In the genomic region with DNA sequence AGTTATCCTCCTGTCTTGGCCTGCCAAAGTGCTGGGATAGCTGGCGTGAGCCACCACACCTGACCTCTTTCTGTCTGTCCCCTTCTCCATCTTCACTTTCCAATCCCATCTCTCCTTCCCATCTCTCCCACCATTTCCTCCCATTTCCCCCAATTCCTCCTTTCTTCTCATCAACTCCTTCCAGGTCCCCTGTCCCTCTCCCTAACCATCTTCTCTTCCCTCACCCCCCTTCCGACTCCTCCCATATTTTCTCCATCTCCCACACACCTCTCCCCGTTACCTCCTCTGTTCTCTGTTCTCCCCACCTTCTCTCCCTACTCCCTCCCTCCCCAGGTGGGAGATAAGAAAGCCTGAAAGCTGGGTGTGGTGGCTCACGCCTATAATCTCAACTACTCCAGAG, we compare ENCODE assay signal across 19 cellular contexts. TPM values are rescaled to one million over a fixed set of nuclear protein-coding genes. Genes with fewer than 3 reads are reported as not detected.
DNase-seq lines count a peak whose midpoint lies in the region; ATAC-seq and TF ChIP-seq lines count a peak whose summit lies in the region.
"Had no signal": no experiment of that assay in that cellular context is flagged by ENCODE, and none has a peak within 500 bp of the region (broad histone marks: within the 10 kb centered on the region; RNA-seq: fewer than 3 reads in every experiment).

No MANE protein-coding gene starts in this region.

- H3K4me3 ChIP-seq in Caco-2 (ENCODE audit: low read depth, low read length) (no peak overlapping the region), H7 (ENCODE audit: insufficient read depth, low read depth, low read length) (no peak overlapping the region)
- H3K4me3 ChIP-seq: GM12878 had no signal

- peak overlapping the region; percentile 28 for H3K4me3 Mint-ChIP-seq in T-helper 1 cell treated with Interleukin-12 subunit alpha and Interleukin-12 subunit beta and Interleukin-4 antibody, amounts not matched to agents 30 μg/mL and 1 μg/mL, for 36 hours
- peak overlapping the region; percentile 56 for H3K4me3 Mint-ChIP-seq in Caco-2 (ENCODE audit: unreplicated experiment)
- no peak overlapping the region for H3K4me3 Mint-ChIP-seq in activated naive CD8-positive, alpha-beta T cell treated with anti-CD3 and anti-CD28 coated beads, Interleukin-2, amount 10 ng/mL, durations not matched to agents 7 days and 5 days
- peak overlapping the region; percentile 63 for H3K4me3 Mint-ChIP-seq in memory B cell
- H3K4me3 Mint-ChIP-seq: HFFc6 had no signal

- peaks cover 2% of the 10 kb centered on the region for H3K4me1 Mint-ChIP-seq in T-helper 1 cell treated with Interleukin-12 subunit alpha and Interleukin-12 subunit beta and Interleukin-4 antibody, amounts not matched to agents 30 μg/mL and 1 μg/mL, for 36 hours (ENCODE audit: low read depth)
- H3K4me1 Mint-ChIP-seq in Caco-2 (ENCODE audit: low read depth, unreplicated experiment) (no peaks in the 10 kb centered on the region), memory B cell (peaks cover 12% of the 10 kb centered on the region)
- peaks cover 8% of the 10 kb centered on the region for H3K4me1 Mint-ChIP-seq in activated naive CD8-positive, alpha-beta T cell treated with anti-CD3 and anti-CD28 coated beads, Interleukin-2, amount 10 ng/mL, durations not matched to agents 7 days and 5 days

- H3K9me3 ChIP-seq in Caco-2: no peaks in the 10 kb centered on the region

- BruUV-seq in Caco-2 (replicated peaks; lab: Mats Ljungman, UMichigan): no TSS peak

- H3K36me3 ChIP-seq in Caco-2 (ENCODE audit: control insufficient read depth, insufficient read depth, low read length) (no peaks in the 10 kb centered on the region), H7 (replicated peaks; ENCODE audit: control insufficient read depth, insufficient read depth, low read length) (peaks cover 1% of the 10 kb centered on the region)

- intact Hi-C loops in Caco-2 (cut with micrococcal nuclease; ENCODE audit: unreplicated experiment): no loop called here

- in situ Hi-C loops in KBM-7 (cut with MboI; ENCODE audit: low pct_unique_long_range_greater_than_20kb, low sequenced_read_pairs): no loop called here

- peaks cover 3% of the 10 kb centered on the region for H3K27me3 Mint-ChIP-seq in T-helper 1 cell treated with Interleukin-12 subunit alpha and Interleukin-12 subunit beta and Interleukin-4 antibody, amounts not matched to agents 30 μg/mL and 1 μg/mL, for 36 hours (ENCODE audit: low read depth)
- H3K27me3 Mint-ChIP-seq in Caco-2 (ENCODE audit: insufficient read depth, unreplicated experiment) (no peaks in the 10 kb centered on the region), memory B cell (peaks cover 2% of the 10 kb centered on the region)
- H3K27me3 Mint-ChIP-seq in activated naive CD8-positive, alpha-beta T cell treated with anti-CD3 and anti-CD28 coated beads, Interleukin-2, amount 10 ng/mL, durations not matched to agents 7 days and 5 days: no peaks in the 10 kb centered on the region
- H3K27me3 Mint-ChIP-seq: B cell had no signal

- no peaks in the 10 kb centered on the region for H3K4me1 ChIP-seq in Caco-2

- CTCF ChIA-PET in Caco-2 (lab: Charles Lee): no interaction called here

- H3K36me3 Mint-ChIP-seq in T-helper 1 cell treated with Interleukin-12 subunit alpha and Interleukin-12 subunit beta and Interleukin-4 antibody, amounts not matched to agents 30 μg/mL and 1 μg/mL, for 36 hours (ENCODE audit: low read depth): peaks cover 21% of the 10 kb centered on the region
- H3K36me3 Mint-ChIP-seq in Caco-2 (ENCODE audit: insufficient read depth, unreplicated experiment): no peaks in the 10 kb centered on the region
- peaks cover 18% of the 10 kb centered on the region for H3K36me3 Mint-ChIP-seq in activated naive CD8-positive, alpha-beta T cell treated with anti-CD3 and anti-CD28 coated beads, Interleukin-2, amount 10 ng/mL, durations not matched to agents 7 days and 5 days
- H3K36me3 Mint-ChIP-seq in memory B cell: peaks cover 3% of the 10 kb centered on the region

- DNase-seq in T-helper 1 cell: no peak
- no peak for DNase-seq in Caco-2
- no peak for DNase-seq in activated naive CD8-positive, alpha-beta T cell treated with anti-CD3 and anti-CD28 coated beads, Interleukin-2, amount 10 ng/mL, durations not matched to agents 7 days and 5 days
- DNase-seq in memory B cell (ENCODE audit: low spot score in 2 of 2): no peak
- no peak for DNase-seq in KBM-7
- DNase-seq in activated CD4-positive, alpha-beta T cell treated with anti-CD3 and anti-CD28 coated beads for 1 hour: no peak
- no peak for DNase-seq in H7
- DNase-seq: Calu3, GF-D8, HFFc6, NCI-H1417, NCI-H187 treated with DMSO at 0.1 percent for 48 hours, NCI-H226, NCI-H524 treated with DMSO at 0.1 percent for 48 hours, RPMI8226, SHP77 treated with DMSO at 0.1 percent for 48 hours had no signal

- no peak overlapping the region for H3K27ac Mint-ChIP-seq in T-helper 1 cell treated with Interleukin-12 subunit alpha and Interleukin-12 subunit beta and Interleukin-4 antibody, amounts not matched to agents 30 μg/mL and 1 μg/mL, for 36 hours
- H3K27ac Mint-ChIP-seq in Caco-2 (ENCODE audit: unreplicated experiment) (no peak overlapping the region), memory B cell (no peak overlapping the region)
- peak overlapping the region; percentile 32 for H3K27ac Mint-ChIP-seq in activated naive CD8-positive, alpha-beta T cell treated with anti-CD3 and anti-CD28 coated beads, Interleukin-2, amount 10 ng/mL, durations not matched to agents 7 days and 5 days
- H3K27ac Mint-ChIP-seq: B cell, HFFc6 had no signal

- H3K27me3 ChIP-seq in Caco-2 (replicated peaks; ENCODE audit: control insufficient read depth, insufficient read depth, low read length): no peaks in the 10 kb centered on the region
- peaks cover 3% of the 10 kb centered on the region; the same call in 1 of the 2 replicates for H3K27me3 ChIP-seq in H7 (ENCODE audit: control insufficient read depth, insufficient read depth, low read length)

- POLR2A ChIA-PET in Caco-2 (lab: Charles Lee): no interaction called here
- POLR2A ChIA-PET in activated naive CD8-positive, alpha-beta T cell treated with anti-CD3 and anti-CD28 coated beads, Interleukin-2, amount 10 ng/mL, durations not matched to agents 7 days and 5 days (lab: Charles Lee): interaction anchor here (0.5 kb wide), 1 partner anchor 672 kb away, joined by 4 read pairs; no protein-coding TSS in a partner anchor

- no peak for ATAC-seq in activated naive CD8-positive, alpha-beta T cell treated with anti-CD3 and anti-CD28 coated beads, Interleukin-2, amount 10 ng/mL, durations not matched to agents 7 days and 5 days (ENCODE audit: low read depth)
- ATAC-seq in memory B cell (ENCODE audit: low read depth): no peak
- ATAC-seq: GM12878 had no signal

- no peak for TF ChIP-seq CTCF in Caco-2 (IDR thresholded peaks at IDR 0.05; ENCODE audit: insufficient read depth in 1 of 2, low read depth in 1 of 2, low read length in 1 of 2, severe bottlenecking in 1 of 2, unreplicated experiment in 1 of 2)

- H3K9me3 Mint-ChIP-seq in T-helper 1 cell treated with Interleukin-12 subunit alpha and Interleukin-12 subunit beta and Interleukin-4 antibody, amounts not matched to agents 30 μg/mL and 1 μg/mL, for 36 hours: no peaks in the 10 kb centered on the region
- H3K9me3 Mint-ChIP-seq in Caco-2 (ENCODE audit: unreplicated experiment) (no peaks in the 10 kb centered on the region), memory B cell (no peaks in the 10 kb centered on the region)
- H3K9me3 Mint-ChIP-seq in activated naive CD8-positive, alpha-beta T cell treated with anti-CD3 and anti-CD28 coated beads, Interleukin-2, amount 10 ng/mL, durations not matched to agents 7 days and 5 days: no peaks in the 10 kb centered on the region
- H3K9me3 Mint-ChIP-seq: HFFc6 had no signal

RNA-seq across cellular contexts. Expression of gene KEAP1, which starts 40.6 kb away (rescaled TPM):
- total RNA-seq in Caco-2 (2022): 73.0 and 77.7 TPM in 2 replicates
- total RNA-seq in activated naive CD8-positive, alpha-beta T cell treated with anti-CD3 and anti-CD28 coated beads, Interleukin-2, amount 10 ng/mL, durations not matched to agents 7 days and 5 days: 10 to 100 TPM; 82.2 to 82.7 TPM
- total RNA-seq in H7 (2014; rRNA removed; shearing (Covaris generic)): 80.2 and 82.3 TPM in 2 replicates

RNA-seq across cellular contexts. Expression of gene PDE4A, which starts 42.2 kb away (rescaled TPM):
- 3.6 and 3.7 TPM in 2 replicates for total RNA-seq in Caco-2 (2022)
- 10 to 100 TPM; 28.2 to 29.2 TPM for total RNA-seq in activated naive CD8-positive, alpha-beta T cell treated with anti-CD3 and anti-CD28 coated beads, Interleukin-2, amount 10 ng/mL, durations not matched to agents 7 days and 5 days
- total RNA-seq in H7 (2014; rRNA removed; shearing (Covaris generic)): 2.3 and 2.6 TPM in 2 replicates

RNA-seq across cellular contexts. Expression of gene S1PR5, which starts 54.7 kb away (rescaled TPM):
- 0.57 and 0.67 TPM in 2 replicates for total RNA-seq in Caco-2 (2022)
- 1 to 10 TPM; 3.3 to 4.7 TPM for total RNA-seq in activated naive CD8-positive, alpha-beta T cell treated with anti-CD3 and anti-CD28 coated beads, Interleukin-2, amount 10 ng/mL, durations not matched to agents 7 days and 5 days
- 14.7 and 16.1 TPM in 2 replicates for total RNA-seq in H7 (2014; rRNA removed; shearing (Covaris generic))
- total RNA-seq: Calu3, GM12878 had no signal

RNA-seq across cellular contexts. Expression of gene CDC37, which starts 59.2 kb away (rescaled TPM):
- total RNA-seq in Caco-2 (2022): 154 and 164 TPM in 2 replicates
- total RNA-seq in activated naive CD8-positive, alpha-beta T cell treated with anti-CD3 and anti-CD28 coated beads, Interleukin-2, amount 10 ng/mL, durations not matched to agents 7 days and 5 days: 100 to 1,000 TPM; 242 to 248 TPM
- total RNA-seq in H7 (2014; rRNA removed; shearing (Covaris generic)): 226 and 254 TPM in 2 replicates
